4 cellular contexts compared by ENCODE assay signal in the genomic region with DNA sequence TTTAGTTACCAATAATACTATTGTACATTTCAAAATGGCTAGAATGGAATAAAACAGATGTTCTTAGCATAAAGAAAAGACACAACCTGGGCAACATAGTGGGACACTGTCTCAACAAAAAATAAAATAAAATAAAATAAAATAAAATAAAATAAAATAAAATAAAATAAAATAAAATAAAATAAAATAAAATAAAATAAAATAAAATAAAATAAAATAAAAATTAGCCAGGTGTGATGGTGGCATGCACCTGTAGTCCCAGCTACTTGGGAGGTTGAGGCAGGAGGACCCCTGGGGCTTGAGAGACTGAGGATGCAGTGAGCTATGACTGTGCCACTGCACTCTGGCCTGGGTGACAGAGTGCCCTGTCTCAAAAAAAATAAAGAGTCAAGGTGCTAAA. TPM values are rescaled to one million over a fixed set of nuclear protein-coding genes. Genes with fewer than 3 reads are reported as not detected.
"Had no signal": no experiment of that assay in that cellular context is flagged by ENCODE, and none has a peak within 500 bp of the region (broad histone marks: within the 10 kb centered on the region; RNA-seq: fewer than 3 reads in every experiment).

No MANE protein-coding gene starts in this region.

RNA-seq across cellular contexts. Expression of gene NOS1, which starts 37.1 kb away (rescaled TPM):
- total RNA-seq: HepG2, HT-29, IMR-90, K562 had no signal
